In genomic region chr1:204935155-204935554, GRCh38 we compare ENCODE assay signal across 25 cellular contexts.
"Had no signal": no experiment of that assay in that cellular context is flagged by ENCODE, and none has a peak within 500 bp of the region (broad histone marks: within the 10 kb centered on the region; RNA-seq: fewer than 3 reads in every experiment).

No MANE protein-coding gene starts in this region.

- H3K36me3 ChIP-seq: esophagus squamous epithelium, gastrocnemius medialis, heart right ventricle, left lung, lower lobe of right lung had no signal

- FAIRE-seq: colon, endometrium, islet of Langerhans, keratinocyte had no signal

- H3K4me3 ChIP-seq: coronary artery, esophagus squamous epithelium, gastrocnemius medialis, heart right ventricle, left lung, lower lobe of right lung had no signal

- H3K27ac ChIP-seq: coronary artery, epithelial cell of prostate, esophagus squamous epithelium, gastrocnemius medialis, heart right ventricle, left lung, lower lobe of right lung had no signal

- H3K4me1 ChIP-seq: esophagus squamous epithelium, gastrocnemius medialis, left lung, lower lobe of right lung had no signal

- H3K9me3 ChIP-seq: esophagus squamous epithelium, gastrocnemius medialis, heart right ventricle, left lung, lower lobe of right lung had no signal

- H3K27me3 ChIP-seq: esophagus squamous epithelium had no signal

- ATAC-seq: effector memory CD8-positive, alpha-beta T cell; esophagus mucosa; gastrocnemius medialis; heart right ventricle; left cardiac atrium; left lung; left ventricle myocardium superior; lower lobe of right lung; naive thymus-derived CD4-positive, alpha-beta T cell had no signal

- DNase-seq: dermis blood vessel endothelial cell; effector CD8-positive, alpha-beta T cell; effector memory CD8-positive, alpha-beta T cell; erythroblast; esophagus squamous epithelium; foreskin fibroblast; foreskin melanocyte; gastrocnemius medialis; glutamatergic neuron; heart right ventricle; hippocampal formation; left cardiac atrium; left lung; left ventricle myocardium superior; lower lobe of right lung; mesenchymal stem cell; midbrain; naive thymus-derived CD4-positive, alpha-beta T cell had no signal
